In the genomic region with DNA sequence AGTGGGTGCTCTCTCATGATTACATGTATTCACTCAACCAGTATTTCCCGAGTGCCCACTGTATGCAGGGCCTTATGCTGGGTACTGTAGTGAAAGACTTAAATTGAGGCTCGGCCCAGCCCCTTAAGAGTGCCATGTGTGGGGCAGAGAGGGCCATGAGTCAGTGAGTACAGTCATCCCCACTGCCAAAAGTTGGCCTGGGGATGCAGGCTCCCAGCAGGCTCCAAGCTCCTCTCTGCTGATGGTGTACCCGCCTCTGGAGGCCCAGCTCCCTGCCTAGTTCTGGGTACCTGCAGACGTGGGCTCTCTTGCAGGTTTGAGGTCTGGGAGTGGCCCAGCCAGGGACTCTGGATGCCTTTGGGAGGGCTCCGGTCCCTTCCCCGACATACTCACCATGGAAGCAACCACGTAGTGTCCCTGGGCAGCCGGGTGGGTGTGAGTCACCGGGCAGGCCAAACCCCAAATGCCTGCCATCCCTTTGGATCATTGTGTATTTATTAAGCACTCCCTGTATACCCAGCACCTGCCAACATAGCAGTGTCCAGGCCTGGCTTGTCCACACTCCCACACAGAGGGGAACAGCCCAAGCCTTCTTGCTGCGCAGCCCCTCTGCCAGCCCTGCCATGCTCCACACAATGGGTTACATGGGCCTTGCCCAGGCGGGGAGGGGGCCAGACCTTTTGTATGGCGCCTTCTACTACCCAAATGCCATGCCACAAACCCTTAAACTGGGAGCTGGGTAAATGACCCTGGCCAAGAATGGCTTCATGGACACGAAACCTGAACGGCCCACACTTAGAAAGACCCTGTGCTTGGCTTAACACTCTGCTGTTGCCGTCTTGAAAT, we compare ENCODE assay signal across 10 cellular contexts.
A peak's percentile ranks its signal among the peaks of the same experiment; 100 is the strongest.
DNase-seq lines count a peak whose midpoint lies in the region; ATAC-seq and TF ChIP-seq lines count a peak whose summit lies in the region.
"Had no signal": no experiment of that assay in that cellular context is flagged by ENCODE, and none has a peak within 500 bp of the region (broad histone marks: within the 10 kb centered on the region; RNA-seq: fewer than 3 reads in every experiment).

No MANE protein-coding gene starts in this region.

- no TSS peak for BruUV-seq in IMR-90 (replicated peaks; lab: Mats Ljungman, UMichigan)

- no peaks in the 10 kb centered on the region for H3K9me3 Mint-ChIP-seq in activated T-helper 17 cell treated with anti-CD3 and anti-CD28 coated beads, Interleukin-2, amount 50 U/mL, for 72 hours
- no peaks in the 10 kb centered on the region for H3K9me3 Mint-ChIP-seq in mesothelial cell of epicardium

- no peak overlapping the region for H3K56ac ChIP-seq in IMR-90 (ENCODE audit: extremely low read depth, insufficient read depth, low read length)

- no peak overlapping the region for H3K18ac ChIP-seq in IMR-90 (ENCODE audit: low read depth, low read length)

- H2BK120ac ChIP-seq in IMR-90 (ENCODE audit: low read depth, low read length) = peak overlapping the region; percentile 61

- no peak overlapping the region for H3K4me3 ChIP-seq in IMR-90 (ENCODE audit: insufficient read depth, low read depth, low read length)
- H3K4me3 ChIP-seq in lower lobe of right lung = no peak overlapping the region

- H3K4me1 Mint-ChIP-seq in activated T-helper 17 cell treated with anti-CD3 and anti-CD28 coated beads, Interleukin-2, amount 50 U/mL, for 72 hours = no peaks in the 10 kb centered on the region
- H3K4me1 Mint-ChIP-seq in mesothelial cell of epicardium = peaks cover 12% of the 10 kb centered on the region

- H3K36me3 ChIP-seq in IMR-90 (ENCODE audit: control insufficient read depth, insufficient read depth, low read length) (no peaks in the 10 kb centered on the region), lower lobe of right lung (no peaks in the 10 kb centered on the region)

- peak overlapping the region; percentile 86 for H2AK5ac ChIP-seq in IMR-90 (ENCODE audit: low read depth, low read length)

- H3K9ac ChIP-seq in IMR-90 (ENCODE audit: low read depth, low read length) = no peak overlapping the region

- H3K9me3 ChIP-seq in IMR-90 (ENCODE audit: control insufficient read depth, insufficient read depth, low read length) (no peaks in the 10 kb centered on the region), lower lobe of right lung (no peaks in the 10 kb centered on the region)

- peak overlapping the region; percentile 65; the same call in 1 of the 3 replicates for H2BK15ac ChIP-seq in IMR-90 (ENCODE audit: low read depth, low read length)

- in situ Hi-C loops in IMR-90 (cut with MboI; ENCODE audit: low sequenced_read_pairs) = no loop called here

- peak overlapping the region; percentile 49 for H3K4me3 Mint-ChIP-seq in activated T-helper 17 cell treated with anti-CD3 and anti-CD28 coated beads, Interleukin-2, amount 50 U/mL, for 72 hours
- no peak overlapping the region for H3K4me3 Mint-ChIP-seq in mesothelial cell of epicardium

- peak overlapping the region; percentile 71 for H3K4ac ChIP-seq in IMR-90 (ENCODE audit: low read depth, low read length)

- peak overlapping the region; percentile 13; the same call in 1 of the 2 replicates for H3K23ac ChIP-seq in IMR-90 (ENCODE audit: low read depth, low read length)

- H2AFZ ChIP-seq in IMR-90 (replicated peaks; ENCODE audit: low read length, poor library complexity) = peak overlapping the region; percentile 37

- ATAC-seq in IMR-90 (ENCODE audit: low read depth) = peak; percentile 53
- no peak for ATAC-seq in activated T-helper 17 cell treated with anti-CD3 and anti-CD28 coated beads, Interleukin-2, amount 50 U/mL, for 72 hours (replicated peaks)
- ATAC-seq in lower lobe of right lung = no peak
- no peak for ATAC-seq in GM21528 (IDR thresholded peaks at IDR 0.05; ENCODE audit: low FRiP score, unreplicated experiment)
- no peak for ATAC-seq in GM21723 (IDR thresholded peaks at IDR 0.05; ENCODE audit: unreplicated experiment)

- POLR2A ChIA-PET in IMR-90 (lab: Charles Lee; ENCODE audit: unreplicated experiment) = no interaction called here

- peaks cover 18% of the 10 kb centered on the region for H3K9me1 ChIP-seq in IMR-90 (ENCODE audit: insufficient read depth, low read length)

- H4K5ac ChIP-seq in IMR-90 (ENCODE audit: low read depth, low read length) = no peak overlapping the region

- intact Hi-C loops in IMR-90 (cut with micrococcal nuclease) = no loop called here
- intact Hi-C loops in lower lobe of right lung (cut with DNase I) = no loop called here

- H3K27ac ChIP-seq in IMR-90 (ENCODE audit: insufficient read depth, low read length) (no peak overlapping the region), lower lobe of right lung (no peak overlapping the region)

- H3K14ac ChIP-seq in IMR-90 (replicated peaks; ENCODE audit: low read depth, low read length) = peak overlapping the region; percentile 55; the same call in 1 of the 2 replicates

- no peaks in the 10 kb centered on the region for H3K27me3 Mint-ChIP-seq in activated T-helper 17 cell treated with anti-CD3 and anti-CD28 coated beads, Interleukin-2, amount 50 U/mL, for 72 hours
- H3K27me3 Mint-ChIP-seq in mesothelial cell of epicardium (ENCODE audit: low read depth) = peaks cover 19% of the 10 kb centered on the region

- dilution Hi-C loops in IMR-90 (cut with HindIII; ENCODE audit: low sequenced_read_pairs, unreplicated experiment) = no loop called here

- peak overlapping the region; percentile 78 for H2BK20ac ChIP-seq in IMR-90 (ENCODE audit: low read depth, low read length)

- no peak overlapping the region for H2BK5ac ChIP-seq in IMR-90 (ENCODE audit: low read depth, low read length, poor library complexity, severe bottlenecking)

- TF ChIP-seq POLR2A in IMR-90 (IDR thresholded peaks at IDR 0.05; ENCODE audit: low read depth, low read length) = no peak

- H3K36me3 Mint-ChIP-seq in activated T-helper 17 cell treated with anti-CD3 and anti-CD28 coated beads, Interleukin-2, amount 50 U/mL, for 72 hours (ENCODE audit: low read depth) = no peaks in the 10 kb centered on the region
- no peaks in the 10 kb centered on the region for H3K36me3 Mint-ChIP-seq in mesothelial cell of epicardium

- H3K27ac Mint-ChIP-seq in activated T-helper 17 cell treated with anti-CD3 and anti-CD28 coated beads, Interleukin-2, amount 50 U/mL, for 72 hours = no peak overlapping the region
- H3K27ac Mint-ChIP-seq in mesothelial cell of epicardium = no peak overlapping the region

- no peak overlapping the region for H3K4me2 ChIP-seq in IMR-90 (ENCODE audit: low read depth, low read length)

- H2AK9ac ChIP-seq in IMR-90 (replicated peaks; ENCODE audit: low read depth, low read length, poor library complexity) = peak overlapping the region; percentile 88

- DNase-seq in AG20443 (ENCODE audit: low spot score) (peak; percentile 66), IMR-90 (peak; percentile 56), lower lobe of right lung (peak; percentile 35), mesothelial cell of epicardium (ENCODE audit: low spot score in 2 of 2, unreplicated experiment in 2 of 2) (no peak), CD1c-positive myeloid dendritic cell (ENCODE audit: extremely low spot score) (no peak)
- DNase-seq: NCI-H69, retina had no signal

- H3K4me1 ChIP-seq in IMR-90 (ENCODE audit: control insufficient read depth, insufficient read depth, low read length) (peaks cover 26% of the 10 kb centered on the region), lower lobe of right lung (peaks cover 35% of the 10 kb centered on the region)

- H4K8ac ChIP-seq in IMR-90 (ENCODE audit: low read depth in 2 of 2, low read length in 2 of 2) = peak overlapping the region in 1 of 2 experiments; percentile 15; a peak in 1 of 4 replicates

- no peaks in the 10 kb centered on the region for H3K27me3 ChIP-seq in IMR-90 (ENCODE audit: control insufficient read depth, insufficient read depth, low read length)
- no peaks in the 10 kb centered on the region for H3K27me3 ChIP-seq in lower lobe of right lung (ENCODE audit: low read depth)

- TF ChIP-seq CTCF in IMR-90 (conservative IDR thresholded peaks at IDR 0.05; ENCODE audit: low read depth, low read length) (no peak), lower lobe of right lung (IDR thresholded peaks at IDR 0.05) (no peak), mesothelial cell of epicardium (IDR thresholded peaks at IDR 0.05; ENCODE audit: unreplicated experiment) (no peak)

- no peak for TF ChIP-seq RAD21 in IMR-90 (IDR thresholded peaks at IDR 0.05; ENCODE audit: low read length)

- CTCF ChIA-PET in IMR-90 (lab: Yijun Ruan, JAX) = no interaction called here

- no peaks in the 10 kb centered on the region for H3K79me1 ChIP-seq in IMR-90 (ENCODE audit: low read depth in 1 of 2, low read length in 2 of 2)

- peak overlapping the region; percentile 57 for H4K91ac ChIP-seq in IMR-90 (ENCODE audit: insufficient read depth, low read depth, low read length)

- no peaks in the 10 kb centered on the region for H4K20me1 ChIP-seq in IMR-90 (ENCODE audit: insufficient read depth, low read length)

- 91% methylated on average over 8 of the region's 15 CpGs; no CpG with 5 or more reads in 1 of the 2 experiments for WGBS in IMR-90 (ENCODE audit: extremely low coverage in 2 of 2, insufficient read length in 1 of 2), 2 experiments

TF ChIP-seq in IMR-90, 13 proteins besides CTCF, POLR2A, EP300 and RAD21:
- TF ChIP-seq CHD1 (IDR thresholded peaks at IDR 0.05; ENCODE audit: low read depth, low read length) = no peak
- no peak for TF ChIP-seq USF2 (IDR thresholded peaks at IDR 0.05; ENCODE audit: low read depth, low read length)
- TF ChIP-seq MAZ (IDR thresholded peaks at IDR 0.05; ENCODE audit: borderline replicate concordance, low read depth, low read length) = no peak
- peak; percentile 5; the same call in 1 of the 2 replicates for TF ChIP-seq FOS (IDR thresholded peaks at IDR 0.05; ENCODE audit: low read depth, low read length)
- TF ChIP-seq, protein P1, sequence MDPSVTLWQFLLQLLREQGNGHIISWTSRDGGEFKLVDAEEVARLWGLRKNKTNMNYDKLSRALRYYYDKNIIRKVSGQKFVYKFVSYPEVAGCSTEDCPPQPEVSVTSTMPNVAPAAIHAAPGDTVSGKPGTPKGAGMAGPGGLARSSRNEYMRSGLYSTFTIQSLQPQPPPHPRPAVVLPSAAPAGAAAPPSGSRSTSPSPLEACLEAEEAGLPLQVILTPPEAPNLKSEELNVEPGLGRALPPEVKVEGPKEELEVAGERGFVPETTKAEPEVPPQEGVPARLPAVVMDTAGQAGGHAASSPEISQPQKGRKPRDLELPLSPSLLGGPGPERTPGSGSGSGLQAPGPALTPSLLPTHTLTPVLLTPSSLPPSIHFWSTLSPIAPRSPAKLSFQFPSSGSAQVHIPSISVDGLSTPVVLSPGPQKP (IDR thresholded peaks at IDR 0.05; ENCODE audit: borderline replicate concordance, low read depth, low read length) = no peak

Comparison
In these comparisons a context has a peak if more than half of its experiments do, and no peak if none do; other contexts are left out.
1. DNase-seq: peak in AG20443 (single experiment), IMR-90 (single experiment) and lower lobe of right lung (single experiment); none in mesothelial cell of epicardium (0 of 2) and CD1c-positive myeloid dendritic cell (single experiment).